ENCODE assay signal across 10 cellular contexts in genomic region chr10:68987611-68988010, GRCh38. TPM values are rescaled to one million over a fixed set of nuclear protein-coding genes. Genes with fewer than 3 reads are reported as not detected.
DNase-seq lines count a peak whose midpoint lies in the region; ATAC-seq and TF ChIP-seq lines count a peak whose summit lies in the region.
"Had no signal": no experiment of that assay in that cellular context is flagged by ENCODE, and none has a peak within 500 bp of the region (broad histone marks: within the 10 kb centered on the region; RNA-seq: fewer than 3 reads in every experiment).

No MANE protein-coding gene starts in this region.

- H3K36me3 Mint-ChIP-seq in MCF 10A (ENCODE audit: insufficient read depth, unreplicated experiment) = peaks cover 39% of the 10 kb centered on the region

- no peak overlapping the region for H3K4me2 ChIP-seq in mammary epithelial cell (ENCODE audit: insufficient read depth, low read depth, low read length)

- POLR2A ChIA-PET in MCF 10A (lab: Yijun Ruan, JAX) = interaction anchor here (0.6 to 3.4 kb wide), 11 partner anchors 9 to 193 kb away, joined by 3 to 38 read pairs (median 4); partner anchors contain the start of genes DDX21 and SUPV3L1

- peak overlapping the region; percentile 75 for H3K27ac Mint-ChIP-seq in MCF 10A (ENCODE audit: low read depth, unreplicated experiment)

- no peak overlapping the region for H2AFZ ChIP-seq in mammary epithelial cell (ENCODE audit: low read depth, low read length)

- DNase-seq in MCF 10A (ENCODE audit: unreplicated experiment) (no peak), mammary epithelial cell (no peak), OCI-M1 (lab: John Stamatoyannopoulos, UW) (peak; percentile 41), thoracic aorta (ENCODE audit: low spot score) (no peak), D341Med (ENCODE audit: low spot score) (no peak), SIG-M5 treated with dmso at 0.1 percent for 504 hours (lab: John Stamatoyannopoulos, UW; ENCODE audit: unreplicated experiment) (no peak)
- DNase-seq in activated CD4-positive, alpha-beta T cell treated with anti-CD3 and anti-CD28 coated beads for 4 hours = no peak
- DNase-seq: NCI-H2227 treated with DMSO at 0.1 percent for 48 hours had no signal

- H4K20me1 ChIP-seq in mammary epithelial cell (ENCODE audit: insufficient read depth, low read length) = no peaks in the 10 kb centered on the region

- H3K27me3 ChIP-seq in mammary epithelial cell (ENCODE audit: insufficient read depth, low read length) (no peaks in the 10 kb centered on the region), endocrine pancreas (ENCODE audit: control insufficient read depth, insufficient read depth, low read length) (no peaks in the 10 kb centered on the region), thoracic aorta (replicated peaks; ENCODE audit: insufficient read depth) (no peaks in the 10 kb centered on the region)
- H3K27me3 ChIP-seq: ovary had no signal

- H3K79me2 ChIP-seq in mammary epithelial cell (ENCODE audit: insufficient read depth, low read length) = peaks cover 60% of the 10 kb centered on the region

- in situ Hi-C loops in mammary epithelial cell (cut with MboI; ENCODE audit: low sequenced_read_pairs in 2 of 2) = loop anchor here in 1 of 2 donors (25.0 kb wide), 1 partner anchor 425 kb away; the partner anchor contains the start of gene TACR2

- H3K9ac ChIP-seq in mammary epithelial cell (ENCODE audit: insufficient read depth, low read length) (no peak overlapping the region), endocrine pancreas (ENCODE audit: control insufficient read depth, insufficient read depth, low read length) (no peak overlapping the region)

- TF ChIP-seq CTCF in MCF 10A (IDR thresholded peaks at IDR 0.05; ENCODE audit: unreplicated experiment) (no peak), mammary epithelial cell (conservative IDR thresholded peaks at IDR 0.05 in 1 of 2, IDR thresholded peaks at IDR 0.05 in 1 of 2; ENCODE audit: extremely low read depth in 1 of 2, insufficient read depth in 1 of 2, low read depth in 1 of 2, low read length in 2 of 2) (no peak), thoracic aorta (IDR thresholded peaks at IDR 0.05) (no peak)

- WGBS in mammary epithelial cell (ENCODE audit: low coverage, missing lambda C conversion rate) = 67% methylated on average over 3 of the region's 3 CpGs

- intact Hi-C loops in MCF 10A (cut with micrococcal nuclease) = no loop called here
- intact Hi-C loops in mammary epithelial cell (cut with micrococcal nuclease) = loop anchor here (2.0 to 5.0 kb wide), 3 partner anchors 195 to 405 kb away; partner anchors contain the start of gene SUPV3L1

- H3K4me3 ChIP-seq in mammary epithelial cell (replicated peaks in 1 of 3; ENCODE audit: insufficient read depth in 1 of 3, low read depth in 2 of 3, low read length in 3 of 3) = no peak overlapping the region
- H3K4me3 ChIP-seq in endocrine pancreas (ENCODE audit: control insufficient read depth, insufficient read depth, low read length) = peak overlapping the region; percentile 64
- peak overlapping the region; percentile 92 for H3K4me3 ChIP-seq in thoracic aorta

- no peak overlapping the region for H3K4me3 Mint-ChIP-seq in MCF 10A (ENCODE audit: unreplicated experiment)

- H3K9me3 ChIP-seq in mammary epithelial cell (replicated peaks; ENCODE audit: insufficient read depth, low read length) = no peaks in the 10 kb centered on the region
- H3K9me3 ChIP-seq in endocrine pancreas (ENCODE audit: control insufficient read depth, low read length) = no peaks in the 10 kb centered on the region
- no peaks in the 10 kb centered on the region for H3K9me3 ChIP-seq in thoracic aorta
- H3K9me3 ChIP-seq: ovary had no signal

- no peak for ATAC-seq in thoracic aorta (ENCODE audit: insufficient number of reproducible peaks, low FRiP score, low read depth)

- peaks cover 16% of the 10 kb centered on the region for H3K4me1 Mint-ChIP-seq in MCF 10A (ENCODE audit: insufficient read depth, unreplicated experiment)

- no peaks in the 10 kb centered on the region for H3K27me3 Mint-ChIP-seq in MCF 10A (ENCODE audit: insufficient read depth, unreplicated experiment)

- CTCF ChIA-PET in MCF 10A (lab: Yijun Ruan, JAX) (interaction anchor here (0.6 to 4.2 kb wide), 5 partner anchors 18 to 252 kb away, joined by 3 to 32 read pairs (median 3); no protein-coding TSS in a partner anchor), mammary epithelial cell (lab: Charles Lee; ENCODE audit: low non-redundant PET) (no interaction called here)

- no peaks in the 10 kb centered on the region for H3K9me3 Mint-ChIP-seq in MCF 10A (ENCODE audit: unreplicated experiment)

- H3K4me1 ChIP-seq in mammary epithelial cell (ENCODE audit: insufficient read depth, low read length) (peaks cover 21% of the 10 kb centered on the region), endocrine pancreas (ENCODE audit: control insufficient read depth, insufficient read depth, low read length) (no peaks in the 10 kb centered on the region), thoracic aorta (ENCODE audit: control insufficient read depth in 1 of 2, low read depth in 2 of 2) (peaks cover 18 to 38% of the 10 kb centered on the region in 2 donors)

- BruUV-seq in MCF 10A (replicated peaks; lab: Mats Ljungman, UMichigan) (no TSS peak), mammary epithelial cell (replicated peaks; lab: Mats Ljungman, UMichigan) (no TSS peak)

- H3K27ac ChIP-seq in mammary epithelial cell (ENCODE audit: insufficient read depth, low read depth, low read length) (no peak overlapping the region), thoracic aorta (no peak overlapping the region)
- H3K27ac ChIP-seq: ovary had no signal

- H3K36me3 ChIP-seq in mammary epithelial cell (ENCODE audit: insufficient read depth, low read length) (peaks cover 20% of the 10 kb centered on the region), endocrine pancreas (ENCODE audit: control insufficient read depth, insufficient read depth, low read length) (no peaks in the 10 kb centered on the region), thoracic aorta (peaks cover 2% of the 10 kb centered on the region)
- H3K36me3 ChIP-seq: ovary had no signal

- dilution Hi-C loops in mammary epithelial cell (cut with HindIII; ENCODE audit: low sequenced_read_pairs) = no loop called here

RNA-seq across cellular contexts. Expression of gene KIFBP, which starts 1.0 kb away (rescaled TPM):
- total RNA-seq in MCF 10A (2022) (20.9 and 23.2 TPM in 2 replicates), mammary epithelial cell (10 to 100 TPM; 36.0 to 39.3 TPM), thoracic aorta (10 to 100 TPM; 31.3 to 45.1 TPM)
- 36.1 TPM for polyA plus RNA-seq in mammary epithelial cell
- 22.3 TPM for polyA minus RNA-seq in mammary epithelial cell

RNA-seq across cellular contexts. Expression of gene DDX21, which starts 31.6 kb away (rescaled TPM):
- 144 and 216 TPM in 2 replicates for total RNA-seq in MCF 10A (2022)
- total RNA-seq in mammary epithelial cell = 100 to 1,000 TPM in 1 of 2 donors, 10 to 100 TPM in 1; 92.9 to 142 TPM
- polyA plus RNA-seq in mammary epithelial cell = 76.8 TPM
- 75.6 TPM for polyA minus RNA-seq in mammary epithelial cell
- 100 to 1,000 TPM in 1 of 2 donors, 10 to 100 TPM in 1; 32.1 to 122 TPM for total RNA-seq in thoracic aorta

Comparison
In these comparisons a context has a peak if more than half of its experiments do, and no peak if none do; other contexts are left out.
1. H3K4me3 ChIP-seq: peak in endocrine pancreas (single experiment) and thoracic aorta (single experiment); none in mammary epithelial cell (0 of 3).